Comparison of ENCODE assay signal across 9 cellular contexts in genomic region chr13:44523176-44524017, GRCh38. TPM values are rescaled to one million over a fixed set of nuclear protein-coding genes. Genes with fewer than 3 reads are reported as not detected.
DNase-seq lines count a peak whose midpoint lies in the region; ATAC-seq and TF ChIP-seq lines count a peak whose summit lies in the region.
"Had no signal": no experiment of that assay in that cellular context is flagged by ENCODE, and none has a peak within 500 bp of the region (broad histone marks: within the 10 kb centered on the region; RNA-seq: fewer than 3 reads in every experiment).

No MANE protein-coding gene starts in this region.

- CTCF ChIA-PET in SK-N-SH (lab: Yijun Ruan, JAX), result no interaction called here
- CTCF ChIA-PET in activated CD8-positive, alpha-beta memory T cell treated with anti-CD3 and anti-CD28 coated beads, Interleukin-2, amount 10 ng/mL, durations not matched to agents 7 days and 5 days (lab: Charles Lee), result no interaction called here

- no peaks in the 10 kb centered on the region for H3K9me3 Mint-ChIP-seq in stimulated activated naive CD8-positive, alpha-beta T cell treated with anti-CD3 and anti-CD28 coated beads, Interleukin-15, amount 100 ng/mL, for 72 hours
- H3K9me3 Mint-ChIP-seq in activated CD8-positive, alpha-beta memory T cell treated with anti-CD3 and anti-CD28 coated beads, Interleukin-2, amount 10 ng/mL, durations not matched to agents 7 days and 5 days (ENCODE audit: low read depth), result no peaks in the 10 kb centered on the region
- H3K9me3 Mint-ChIP-seq: activated B cell treated with CpG ODN at 0.5 μM for 24 hours had no signal

- no peaks in the 10 kb centered on the region for H3K4me1 Mint-ChIP-seq in stimulated activated naive CD8-positive, alpha-beta T cell treated with anti-CD3 and anti-CD28 coated beads, Interleukin-15, amount 100 ng/mL, for 72 hours
- no peaks in the 10 kb centered on the region for H3K4me1 Mint-ChIP-seq in activated CD8-positive, alpha-beta memory T cell treated with anti-CD3 and anti-CD28 coated beads, Interleukin-2, amount 10 ng/mL, durations not matched to agents 7 days and 5 days
- H3K4me1 Mint-ChIP-seq: activated B cell treated with CpG ODN at 0.5 μM for 24 hours had no signal

- TF ChIP-seq EP300 in SK-N-SH (IDR thresholded peaks at IDR 0.05; ENCODE audit: borderline replicate concordance in 1 of 2, low read depth in 1 of 2, low read length in 1 of 2), result no peak

- H3K27ac ChIP-seq in SK-N-SH (ENCODE audit: low read depth in 2 of 2, low read length in 1 of 2) (peak overlapping the region; percentile 67 to 69), hepatocyte (peak overlapping the region; percentile 76), WERI-Rb-1 (no peak overlapping the region), Peyer's patch (no peak overlapping the region)

- H3K4me1 ChIP-seq in SK-N-SH (ENCODE audit: control insufficient read depth in 1 of 2, insufficient read depth in 2 of 2, low read depth in 1 of 2, low read length in 1 of 2), result peaks cover 9 to 12% of the 10 kb centered on the region in 2 experiments; a peak in 3 of 4 replicates
- H3K4me1 ChIP-seq in hepatocyte (ENCODE audit: insufficient read depth), result peaks cover 11% of the 10 kb centered on the region
- H3K4me1 ChIP-seq in Peyer's patch, result peaks cover 0 to 5% (median 0%) of the 10 kb centered on the region in 4 donors

- no peak overlapping the region for H3K4me3 Mint-ChIP-seq in stimulated activated naive CD8-positive, alpha-beta T cell treated with anti-CD3 and anti-CD28 coated beads, Interleukin-15, amount 100 ng/mL, for 72 hours
- no peak overlapping the region for H3K4me3 Mint-ChIP-seq in activated CD8-positive, alpha-beta memory T cell treated with anti-CD3 and anti-CD28 coated beads, Interleukin-2, amount 10 ng/mL, durations not matched to agents 7 days and 5 days
- H3K4me3 Mint-ChIP-seq: activated B cell treated with CpG ODN at 0.5 μM for 24 hours had no signal

- H3K27me3 ChIP-seq in SK-N-SH (ENCODE audit: insufficient read depth) (no peaks in the 10 kb centered on the region), hepatocyte (no peaks in the 10 kb centered on the region), WERI-Rb-1 (ENCODE audit: insufficient read depth, low read depth, severe bottlenecking) (no peaks in the 10 kb centered on the region), Peyer's patch (no peaks in the 10 kb centered on the region)

- peak overlapping the region; percentile 68 for H3K4me2 ChIP-seq in SK-N-SH
- peak overlapping the region; percentile 59 for H3K4me2 ChIP-seq in hepatocyte

- peak overlapping the region in 1 of 2 experiments; percentile 33; a peak in 2 of 4 replicates for H3K4me3 ChIP-seq in SK-N-SH (ENCODE audit: low read depth in 2 of 2, low read length in 1 of 2)
- H3K4me3 ChIP-seq in hepatocyte, result no peak overlapping the region
- no peak overlapping the region for H3K4me3 ChIP-seq in WERI-Rb-1 (ENCODE audit: low read depth, low read length)
- no peak overlapping the region for H3K4me3 ChIP-seq in Peyer's patch

- no peaks in the 10 kb centered on the region for H3K27me3 Mint-ChIP-seq in stimulated activated naive CD8-positive, alpha-beta T cell treated with anti-CD3 and anti-CD28 coated beads, Interleukin-15, amount 100 ng/mL, for 72 hours
- H3K27me3 Mint-ChIP-seq in activated CD8-positive, alpha-beta memory T cell treated with anti-CD3 and anti-CD28 coated beads, Interleukin-2, amount 10 ng/mL, durations not matched to agents 7 days and 5 days, result no peaks in the 10 kb centered on the region
- H3K27me3 Mint-ChIP-seq: activated B cell treated with CpG ODN at 0.5 μM for 24 hours had no signal

- no peak overlapping the region for H2AFZ ChIP-seq in SK-N-SH (ENCODE audit: low read depth)
- no peak overlapping the region for H2AFZ ChIP-seq in hepatocyte

- H3K36me3 Mint-ChIP-seq in activated CD8-positive, alpha-beta memory T cell treated with anti-CD3 and anti-CD28 coated beads, Interleukin-2, amount 10 ng/mL, durations not matched to agents 7 days and 5 days, result no peaks in the 10 kb centered on the region

- POLR2A ChIA-PET in SK-N-SH (lab: Yijun Ruan, JAX), result no interaction called here

- H3K9ac ChIP-seq in SK-N-SH, result peak overlapping the region; percentile 4; the same call in 1 of the 2 replicates

- no peak for DNase-seq in stimulated activated naive CD8-positive, alpha-beta T cell treated with anti-CD3 and anti-CD28 coated beads, Interleukin-15, Interleukin-2, amounts not matched to agents 100 U/mL and 50 U/mL, for 24 hours
- no peak for DNase-seq in stimulated activated naive CD8-positive, alpha-beta T cell treated with anti-CD3 and anti-CD28 coated beads, Interleukin-15, amount 100 ng/mL, for 72 hours
- DNase-seq in SK-N-SH, result no peak
- DNase-seq in hepatocyte (ENCODE audit: low spot score), result peak; percentile 57
- no peak for DNase-seq in WERI-Rb-1
- no peak for DNase-seq in activated CD8-positive, alpha-beta memory T cell treated with anti-CD3 and anti-CD28 coated beads, Interleukin-2, amount 10 ng/mL, durations not matched to agents 7 days and 5 days
- no peak for DNase-seq in Peyer's patch
- DNase-seq: activated B cell treated with CpG ODN at 0.5 μM for 24 hours had no signal

- no peak for TF ChIP-seq CTCF in SK-N-SH (IDR thresholded peaks at IDR 0.05)
- TF ChIP-seq CTCF in hepatocyte (IDR thresholded peaks at IDR 0.05; ENCODE audit: poor library complexity), result no peak
- TF ChIP-seq CTCF in WERI-Rb-1 (IDR thresholded peaks at IDR 0.05; ENCODE audit: low read depth, low read length), result no peak
- TF ChIP-seq CTCF in Peyer's patch (IDR thresholded peaks at IDR 0.05), result no peak

- H3K36me3 ChIP-seq in SK-N-SH (replicated peaks in 1 of 2; ENCODE audit: control insufficient read depth in 1 of 2, insufficient read depth in 2 of 2, low read length in 1 of 2) (peaks cover 7 to 28% of the 10 kb centered on the region in 2 experiments), hepatocyte (replicated peaks; ENCODE audit: insufficient read depth, low read depth) (no peaks in the 10 kb centered on the region), WERI-Rb-1 (no peaks in the 10 kb centered on the region), Peyer's patch (no peaks in the 10 kb centered on the region)

- ATAC-seq in stimulated activated naive CD8-positive, alpha-beta T cell treated with anti-CD3 and anti-CD28 coated beads, Interleukin-15, Interleukin-2, amounts not matched to agents 100 U/mL and 50 U/mL, for 24 hours, result peak; percentile 19
- ATAC-seq in stimulated activated naive CD8-positive, alpha-beta T cell treated with anti-CD3 and anti-CD28 coated beads, Interleukin-15, amount 100 ng/mL, for 72 hours, result no peak
- no peak for ATAC-seq in activated CD8-positive, alpha-beta memory T cell treated with anti-CD3 and anti-CD28 coated beads, Interleukin-2, amount 10 ng/mL, durations not matched to agents 7 days and 5 days
- ATAC-seq in HG03457 (IDR thresholded peaks at IDR 0.05; ENCODE audit: unreplicated experiment), result no peak

- H3K79me2 ChIP-seq in SK-N-SH (ENCODE audit: insufficient read depth), result peaks cover 41% of the 10 kb centered on the region
- peaks cover 4% of the 10 kb centered on the region for H3K79me2 ChIP-seq in hepatocyte

- H4K20me1 ChIP-seq in SK-N-SH (ENCODE audit: insufficient read depth), result no peaks in the 10 kb centered on the region
- H4K20me1 ChIP-seq in hepatocyte (ENCODE audit: insufficient read depth, poor library complexity, severe bottlenecking), result no peaks in the 10 kb centered on the region

- no peak for TF ChIP-seq POLR2A in Peyer's patch (IDR thresholded peaks at IDR 0.05)

- WGBS in SK-N-SH (ENCODE audit: low lambda C conversion rate), result 43% methylated on average over 4 of the region's 4 CpGs
- WGBS in hepatocyte (ENCODE audit: low lambda C conversion rate, missing lambda C conversion rate), result 42% methylated on average over 4 of the region's 4 CpGs

- no peak for TF ChIP-seq RAD21 in SK-N-SH (IDR thresholded peaks at IDR 0.05; ENCODE audit: low read length)

- H3F3A ChIP-seq in SK-N-SH (replicated peaks; ENCODE audit: insufficient read depth), result peaks cover 17% of the 10 kb centered on the region

- H3K9me3 ChIP-seq in SK-N-SH, result no peaks in the 10 kb centered on the region
- H3K9me3 ChIP-seq in hepatocyte (ENCODE audit: low read depth), result no peaks in the 10 kb centered on the region
- no peaks in the 10 kb centered on the region for H3K9me3 ChIP-seq in WERI-Rb-1 (ENCODE audit: severe bottlenecking)
- H3K9me3 ChIP-seq in Peyer's patch, result no peaks in the 10 kb centered on the region

- H3K9me2 ChIP-seq in SK-N-SH (no peaks in the 10 kb centered on the region), hepatocyte (replicated peaks; ENCODE audit: insufficient read depth) (no peaks in the 10 kb centered on the region)

- no peak overlapping the region for H3K27ac Mint-ChIP-seq in stimulated activated naive CD8-positive, alpha-beta T cell treated with anti-CD3 and anti-CD28 coated beads, Interleukin-15, amount 100 ng/mL, for 72 hours
- no peak overlapping the region for H3K27ac Mint-ChIP-seq in activated CD8-positive, alpha-beta memory T cell treated with anti-CD3 and anti-CD28 coated beads, Interleukin-2, amount 10 ng/mL, durations not matched to agents 7 days and 5 days
- H3K27ac Mint-ChIP-seq: activated B cell treated with CpG ODN at 0.5 μM for 24 hours had no signal

TF ChIP-seq in SK-N-SH, 30 proteins besides CTCF, POLR2A, EP300 and RAD21:
- TF ChIP-seq JUND (IDR thresholded peaks at IDR 0.05), result peak; percentile 22; the same call in 1 of the 2 replicates
- TF ChIP-seq FOSL2 (IDR thresholded peaks at IDR 0.05; ENCODE audit: borderline replicate concordance, low read depth), result peak; percentile 14; the same call in 1 of the 2 replicates
- TF ChIP-seq GATA2 (CRISPR knock-in tag; IDR thresholded peaks at IDR 0.05), result no peak

RNA-seq across cellular contexts. Expression of gene TSC22D1, which starts 52.7 kb away (rescaled TPM):
- 134 and 137 TPM in 2 replicates for polyA plus RNA-seq in SK-N-SH (2012; rRNA removed)
- polyA plus RNA-seq in SK-N-SH (2012; cell fraction: cytosol; rRNA removed), result 116 and 141 TPM in 2 replicates
- 209 and 274 TPM in 2 replicates for polyA plus RNA-seq in SK-N-SH (2012; cell fraction: nucleus; rRNA removed)
- 164 and 173 TPM in 2 replicates for total RNA-seq in hepatocyte
- polyA plus RNA-seq in hepatocyte, result 172 and 195 TPM in 2 replicates
- 10 to 100 TPM in 1 of 2 experiments, 1 to 10 TPM in 1; 8.0 to 17.9 TPM for total RNA-seq in activated CD8-positive, alpha-beta memory T cell treated with anti-CD3 and anti-CD28 coated beads, Interleukin-2, amount 10 ng/mL, durations not matched to agents 7 days and 5 days
- total RNA-seq in Peyer's patch, result 100 to 1,000 TPM in 3 of 4 donors, 10 to 100 TPM in 1; 70.1 to 194 (median 152) TPM

Comparison
In these comparisons a context has a peak if more than half of its experiments do, and no peak if none do; other contexts are left out.
1. H3K27ac ChIP-seq: peak in SK-N-SH (2 of 2) and hepatocyte (single experiment); none in WERI-Rb-1 (single experiment) and Peyer's patch (0 of 4).